16 cellular contexts compared by ENCODE assay signal in genomic region chr7:27947581-27948278, GRCh38.
DNase-seq lines count a peak whose midpoint lies in the region; ATAC-seq and TF ChIP-seq lines count a peak whose summit lies in the region.
"Had no signal": no experiment of that assay in that cellular context is flagged by ENCODE, and none has a peak within 500 bp of the region (broad histone marks: within the 10 kb centered on the region; RNA-seq: fewer than 3 reads in every experiment).

No MANE protein-coding gene starts in this region.

- peaks cover 0 to 49% (median 16%) of the 10 kb centered on the region in 11 experiments; a peak in 11 of 22 replicates for H4K20me1 ChIP-seq in BLaER1 treated with 17β-estradiol and CSF1 and Interleukin-3, amounts not matched to agents 10 nM and 100 nM

- peaks cover 0 to 36% (median 22%) of the 10 kb centered on the region in 10 experiments; a peak in 15 of 20 replicates for H3K4me1 ChIP-seq in BLaER1 treated with 17β-estradiol and CSF1 and Interleukin-3, amounts not matched to agents 10 nM and 100 nM
- H3K4me1 ChIP-seq in muscle layer of colon (ENCODE audit: insufficient read depth, low read length), result peaks cover 70% of the 10 kb centered on the region

- H3K9ac ChIP-seq in BLaER1 treated with 17β-estradiol and CSF1 and Interleukin-3, amounts not matched to agents 10 nM and 100 nM, result no peak overlapping the region
- no peak overlapping the region for H3K9ac ChIP-seq in muscle layer of colon (ENCODE audit: low read length)

- H3K4me3 ChIP-seq in BLaER1 treated with 17β-estradiol and CSF1 and Interleukin-3, amounts not matched to agents 10 nM and 100 nM, result no peak overlapping the region
- H3K4me3 ChIP-seq in MG63 (no peak overlapping the region), choroid plexus epithelial cell (ENCODE audit: low read depth, low read length) (no peak overlapping the region), muscle layer of colon (ENCODE audit: low read depth in 1 of 2, low read length in 2 of 2) (no peak overlapping the region)
- H3K4me3 ChIP-seq: adrenal gland, skin epidermis, thoracic aorta had no signal

- no peak for ATAC-seq in GM18511 (IDR thresholded peaks at IDR 0.05; ENCODE audit: unreplicated experiment)
- ATAC-seq in HG02763 (IDR thresholded peaks at IDR 0.05; ENCODE audit: unreplicated experiment), result no peak
- no peak for ATAC-seq in HG02970 (IDR thresholded peaks at IDR 0.05; ENCODE audit: low FRiP score, unreplicated experiment)
- ATAC-seq: activated CD8-positive, alpha-beta T cell treated with anti-CD3 and anti-CD28 coated beads, Interleukin-2, amount 10 ng/mL, durations not matched to agents 7 days and 5 days had no signal

- H3K4me2 ChIP-seq in BLaER1 treated with 17β-estradiol and CSF1 and Interleukin-3, amounts not matched to agents 10 nM and 100 nM, result peak overlapping the region in 6 of 11 experiments; percentile 6 to 66 (median 16); a peak in 6 of 22 replicates

- no peaks in the 10 kb centered on the region for H3K9me3 ChIP-seq in BLaER1 treated with 17β-estradiol and CSF1 and Interleukin-3, amounts not matched to agents 10 nM and 100 nM (replicated peaks in 1 of 11)
- H3K9me3 ChIP-seq in MG63, result no peaks in the 10 kb centered on the region
- H3K9me3 ChIP-seq in muscle layer of colon (ENCODE audit: low read length), result no peaks in the 10 kb centered on the region
- H3K9me3 ChIP-seq: adrenal gland, thoracic aorta had no signal

- DNase-seq in MG63, result peak; percentile 22
- peak; percentile 48 for DNase-seq in choroid plexus epithelial cell (ENCODE audit: low read depth)
- DNase-seq in iPS-NIHi7 (ENCODE audit: extremely low spot score), result no peak
- DNase-seq: activated CD8-positive, alpha-beta T cell treated with anti-CD3 and anti-CD28 coated beads, Interleukin-2, amount 10 ng/mL, durations not matched to agents 7 days and 5 days; activated effector memory CD4-positive, alpha-beta T cell treated with Interleukin-2 at 50 U/mL for 16 hours; adrenal gland; HCEC 1CT; NCI-H1694 treated with DMSO at 0.1 percent for 48 hours; stimulated activated CD4-positive, alpha-beta T cell treated with anti-CD3 and anti-CD28 coated beads, Interleukin-4, amount 100 ng/mL, for 4 hours had no signal

- TF ChIP-seq CTCF in choroid plexus epithelial cell (conservative IDR thresholded peaks at IDR 0.05; ENCODE audit: low read depth, low read length), result no peak

- peaks cover 0 to 23% (median 0%) of the 10 kb centered on the region in 11 experiments; a peak in 3 of 22 replicates for H3K36me3 ChIP-seq in BLaER1 treated with 17β-estradiol and CSF1 and Interleukin-3, amounts not matched to agents 10 nM and 100 nM
- H3K36me3 ChIP-seq in MG63, result peaks cover 2% of the 10 kb centered on the region; the same call in 1 of the 2 replicates
- no peaks in the 10 kb centered on the region for H3K36me3 ChIP-seq in muscle layer of colon (ENCODE audit: insufficient read depth, low read length)
- H3K36me3 ChIP-seq: adrenal gland, thoracic aorta had no signal

- no peaks in the 10 kb centered on the region for H3K27me3 ChIP-seq in BLaER1 treated with 17β-estradiol and CSF1 and Interleukin-3, amounts not matched to agents 10 nM and 100 nM
- H3K27me3 ChIP-seq in MG63, result no peaks in the 10 kb centered on the region
- no peaks in the 10 kb centered on the region for H3K27me3 ChIP-seq in muscle layer of colon (ENCODE audit: control insufficient read depth in 1 of 2, insufficient read depth in 2 of 2, low read length in 2 of 2)
- H3K27me3 ChIP-seq: adrenal gland had no signal

- no peak overlapping the region for H3K27ac ChIP-seq in BLaER1 treated with 17β-estradiol and CSF1 and Interleukin-3, amounts not matched to agents 10 nM and 100 nM
- H3K27ac ChIP-seq in muscle layer of colon (ENCODE audit: low read depth, low read length), result peak overlapping the region; percentile 41
- H3K27ac ChIP-seq: adrenal gland, thoracic aorta had no signal
